1 cellular context compared by ENCODE assay signal in genomic region chr2:48567671-48568070, GRCh38.
TF ChIP-seq lines count a peak whose summit lies in the region.

No MANE protein-coding gene starts in this region.

TF ChIP-seq in IMR-90, 13 proteins besides CTCF, POLR2A, EP300 and RAD21:
- TF ChIP-seq SMC3 (IDR thresholded peaks at IDR 0.05; ENCODE audit: low read depth, low read length) (no peak), MAZ (IDR thresholded peaks at IDR 0.05; ENCODE audit: borderline replicate concordance, low read depth, low read length) (no peak), MAFK (IDR thresholded peaks at IDR 0.05; ENCODE audit: low read depth, low read length) (no peak), MXI1 (IDR thresholded peaks at IDR 0.05; ENCODE audit: borderline replicate concordance, low read depth, low read length) (no peak), USF2 (IDR thresholded peaks at IDR 0.05; ENCODE audit: low read depth, low read length) (no peak), RCOR1 (IDR thresholded peaks at IDR 0.05; ENCODE audit: insufficient replicate concordance, low read length) (no peak), FOS (IDR thresholded peaks at IDR 0.05; ENCODE audit: low read depth, low read length) (no peak), CEBPB (IDR thresholded peaks at IDR 0.05; ENCODE audit: low read depth, low read length) (no peak), NFE2L2 (IDR thresholded peaks at IDR 0.05; ENCODE audit: low read depth, low read length) (no peak), BHLHE40 (IDR thresholded peaks at IDR 0.05; ENCODE audit: low read depth, low read length) (no peak), ELK1 (IDR thresholded peaks at IDR 0.05; ENCODE audit: borderline replicate concordance, low read depth, low read length) (no peak), CHD1 (IDR thresholded peaks at IDR 0.05; ENCODE audit: low read depth, low read length) (no peak), RFX5 (IDR thresholded peaks at IDR 0.05; ENCODE audit: low read depth, low read length) (no peak)
